23 cellular contexts compared by ENCODE assay signal in the genomic region with DNA sequence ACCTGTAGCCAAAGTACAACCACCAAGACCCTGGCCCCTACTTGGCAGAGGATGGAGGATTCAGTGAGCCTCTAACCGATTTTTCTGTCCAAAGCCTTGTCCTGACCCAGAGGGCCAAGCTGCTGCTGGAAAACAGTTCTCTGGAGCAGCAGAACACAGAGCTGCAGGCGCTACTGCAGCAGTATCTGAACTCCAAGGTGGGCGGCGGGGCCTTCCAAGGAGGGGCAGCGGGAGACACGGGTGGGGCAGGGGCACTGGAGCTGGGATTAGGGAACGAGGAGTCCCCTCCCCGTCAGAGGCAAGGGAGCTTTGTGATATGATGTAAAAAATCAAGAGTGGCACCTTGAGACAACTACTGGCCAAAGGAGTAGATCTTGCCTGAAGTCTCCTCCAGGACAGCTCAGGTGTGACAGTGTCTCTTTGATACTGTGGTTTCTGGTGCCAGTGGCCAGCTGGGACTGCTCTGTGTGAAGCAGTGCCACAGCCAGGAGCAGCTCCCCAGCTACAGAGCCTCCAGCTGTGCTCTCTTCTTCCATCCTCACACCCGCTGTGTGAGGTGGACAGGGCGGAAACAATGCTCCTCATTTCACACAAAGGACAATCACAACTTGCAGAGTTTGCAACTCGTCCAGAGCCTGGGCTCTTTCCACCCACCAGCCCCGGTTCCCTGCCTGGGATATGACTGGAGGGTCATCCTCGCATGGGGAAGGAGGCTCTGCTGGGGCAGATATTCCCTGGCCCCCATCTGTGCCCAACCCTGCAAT. TPM values are rescaled to one million over a fixed set of nuclear protein-coding genes. Genes with fewer than 3 reads are reported as not detected.
A peak's percentile ranks its signal among the peaks of the same experiment; 100 is the strongest.
DNase-seq lines count a peak whose midpoint lies in the region; ATAC-seq and TF ChIP-seq lines count a peak whose summit lies in the region.
"Had no signal": no experiment of that assay in that cellular context is flagged by ENCODE, and none has a peak within 500 bp of the region (broad histone marks: within the 10 kb centered on the region; RNA-seq: fewer than 3 reads in every experiment).

No MANE protein-coding gene starts in this region.

- CTCF ChIA-PET in naive thymus-derived CD4-positive, alpha-beta T cell (lab: Charles Lee) = no interaction called here

- H3K4me2 ChIP-seq in BLaER1 = peak overlapping the region; percentile 59

- H3K9ac ChIP-seq in BLaER1 (0 out of 2 replicates have a peak overlapping the region, but pooled peaks have one; percentile 9), endodermal cell (ENCODE audit: extremely low read depth, low read length, poor library complexity, severe bottlenecking) (no peak overlapping the region)
- H3K9ac ChIP-seq: GM23248 had no signal

- H3K36me3 Mint-ChIP-seq in endodermal cell (ENCODE audit: low read depth) = no peaks in the 10 kb centered on the region
- H3K36me3 Mint-ChIP-seq in naive thymus-derived CD4-positive, alpha-beta T cell = no peaks in the 10 kb centered on the region
- H3K36me3 Mint-ChIP-seq: activated naive CD8-positive, alpha-beta T cell treated with anti-CD3 and anti-CD28 coated beads for 36 hours; naive B cell had no signal

- no peaks in the 10 kb centered on the region for H3K36me3 ChIP-seq in BLaER1
- no peaks in the 10 kb centered on the region for H3K36me3 ChIP-seq in endodermal cell (ENCODE audit: control insufficient read depth, insufficient read depth, low read length)
- H3K36me3 ChIP-seq in naive thymus-derived CD4-positive, alpha-beta T cell (ENCODE audit: control insufficient read depth in 2 of 3, insufficient read depth in 3 of 3, low read length in 3 of 3) = no peaks in the 10 kb centered on the region
- H3K36me3 ChIP-seq in psoas muscle (ENCODE audit: insufficient read depth in 1 of 2, low read depth in 1 of 2) = no peaks in the 10 kb centered on the region
- H3K36me3 ChIP-seq: colonic mucosa, ovary, thoracic aorta had no signal

- TF ChIP-seq CTCF in HL-60 (IDR thresholded peaks at IDR 0.05; ENCODE audit: insufficient read depth, low read length) (no peak), endodermal cell (conservative IDR thresholded peaks at IDR 0.05) (no peak), psoas muscle (IDR thresholded peaks at IDR 0.05) (no peak), GM13976 (IDR thresholded peaks at IDR 0.05; ENCODE audit: borderline replicate concordance, control extremely low read depth, extremely low read depth, insufficient read depth, missing control alignments) (no peak)

- ATAC-seq in naive thymus-derived CD4-positive, alpha-beta T cell = peak; percentile 39
- no peak for ATAC-seq in HG03354 (IDR thresholded peaks at IDR 0.05; ENCODE audit: poor library complexity, severe bottlenecking, unreplicated experiment)
- no peak for ATAC-seq in GM18519 (IDR thresholded peaks at IDR 0.05; ENCODE audit: low FRiP score, unreplicated experiment)
- ATAC-seq in psoas muscle = no peak

- no peak overlapping the region for H3K4me3 Mint-ChIP-seq in endodermal cell
- no peak overlapping the region for H3K4me3 Mint-ChIP-seq in naive thymus-derived CD4-positive, alpha-beta T cell
- H3K4me3 Mint-ChIP-seq: activated naive CD8-positive, alpha-beta T cell treated with anti-CD3 and anti-CD28 coated beads for 36 hours; naive B cell had no signal

- H3K27ac ChIP-seq in BLaER1 (peak overlapping the region; percentile 42; the same call in 1 of the 2 replicates), HL-60 (replicated peaks) (peak overlapping the region; percentile 58), endodermal cell (ENCODE audit: low read depth, low read length) (no peak overlapping the region), psoas muscle (no peak overlapping the region)
- no peak overlapping the region for H3K27ac ChIP-seq in naive thymus-derived CD4-positive, alpha-beta T cell (ENCODE audit: low read depth, low read length)
- H3K27ac ChIP-seq: body of pancreas, colonic mucosa, GM23248, ovary, thoracic aorta had no signal

- peaks cover 34% of the 10 kb centered on the region for H3K4me1 ChIP-seq in BLaER1
- peaks cover 5% of the 10 kb centered on the region for H3K4me1 ChIP-seq in endodermal cell (ENCODE audit: control insufficient read depth, insufficient read depth, low read length)
- no peaks in the 10 kb centered on the region for H3K4me1 ChIP-seq in naive thymus-derived CD4-positive, alpha-beta T cell (ENCODE audit: control insufficient read depth in 2 of 2, insufficient read depth in 2 of 2, low read length in 2 of 2)
- H3K4me1 ChIP-seq in psoas muscle = no peaks in the 10 kb centered on the region
- H3K4me1 ChIP-seq: body of pancreas, colonic mucosa had no signal

- H3K9me3 ChIP-seq in BLaER1 (no peaks in the 10 kb centered on the region), endodermal cell (ENCODE audit: control insufficient read depth, low read length) (no peaks in the 10 kb centered on the region), psoas muscle (no peaks in the 10 kb centered on the region)
- no peaks in the 10 kb centered on the region for H3K9me3 ChIP-seq in naive thymus-derived CD4-positive, alpha-beta T cell (ENCODE audit: control insufficient read depth in 2 of 3, low read length in 3 of 3)
- H3K9me3 ChIP-seq: body of pancreas, colonic mucosa, ovary, thoracic aorta had no signal

- peaks cover 8% of the 10 kb centered on the region for H3K27me3 Mint-ChIP-seq in endodermal cell (ENCODE audit: insufficient read depth)
- H3K27me3 Mint-ChIP-seq in naive thymus-derived CD4-positive, alpha-beta T cell = peaks cover 0 to 12% (median 0%) of the 10 kb centered on the region in 5 donors
- H3K27me3 Mint-ChIP-seq: activated naive CD8-positive, alpha-beta T cell treated with anti-CD3 and anti-CD28 coated beads for 36 hours had no signal

- no peaks in the 10 kb centered on the region for H3K9me3 Mint-ChIP-seq in endodermal cell
- no peaks in the 10 kb centered on the region for H3K9me3 Mint-ChIP-seq in naive thymus-derived CD4-positive, alpha-beta T cell
- H3K9me3 Mint-ChIP-seq: activated naive CD8-positive, alpha-beta T cell treated with anti-CD3 and anti-CD28 coated beads for 36 hours had no signal

- no peaks in the 10 kb centered on the region for H4K20me1 ChIP-seq in BLaER1

- no peak overlapping the region for H3K27ac Mint-ChIP-seq in endodermal cell
- H3K27ac Mint-ChIP-seq in naive thymus-derived CD4-positive, alpha-beta T cell = no peak overlapping the region
- H3K27ac Mint-ChIP-seq: activated naive CD8-positive, alpha-beta T cell treated with anti-CD3 and anti-CD28 coated beads for 36 hours; naive B cell had no signal

- H3K4me1 Mint-ChIP-seq in endodermal cell = peaks cover 9% of the 10 kb centered on the region
- peaks cover 0 to 2% (median 0%) of the 10 kb centered on the region in 7 donors for H3K4me1 Mint-ChIP-seq in naive thymus-derived CD4-positive, alpha-beta T cell
- H3K4me1 Mint-ChIP-seq: activated naive CD8-positive, alpha-beta T cell treated with anti-CD3 and anti-CD28 coated beads for 36 hours; naive B cell had no signal

- 85 to 88% methylated on average over 12 to 13 of the region's 13 CpGs for WGBS in endodermal cell (ENCODE audit: insufficient coverage in 1 of 2, insufficient read length in 1 of 2), 2 experiments
- WGBS in psoas muscle, 3 donors = 71 to 76% (median 76%) methylated on average over 13 of the region's 13 CpGs

- no peak overlapping the region for H3K4me3 ChIP-seq in BLaER1
- no peak overlapping the region for H3K4me3 ChIP-seq in HL-60 (replicated peaks; ENCODE audit: insufficient read depth, low read length)
- H3K4me3 ChIP-seq in endodermal cell (ENCODE audit: low read length) = no peak overlapping the region
- H3K4me3 ChIP-seq in naive thymus-derived CD4-positive, alpha-beta T cell (ENCODE audit: low read length) = no peak overlapping the region
- no peak overlapping the region for H3K4me3 ChIP-seq in psoas muscle
- H3K4me3 ChIP-seq: body of pancreas, colonic mucosa, GM23248, ovary, thoracic aorta had no signal

- DNase-seq in HL-60 (ENCODE audit: low read depth in 1 of 2, low spot score in 1 of 2) = no peak
- DNase-seq in endodermal cell = peak; percentile 54
- DNase-seq in naive thymus-derived CD4-positive, alpha-beta T cell = no peak
- DNase-seq in psoas muscle = no peak
- DNase-seq in GM13976 (ENCODE audit: low spot score) = no peak
- DNase-seq: ACHN; activated CD8-positive, alpha-beta memory T cell treated with anti-CD3 and anti-CD28 coated beads for 24 hours; activated naive CD8-positive, alpha-beta T cell treated with anti-CD3 and anti-CD28 coated beads for 36 hours; GM23248; Karpas-422; naive B cell; NCI-H2029 treated with DMSO at 0.1 percent for 48 hours; NCI-H446 treated with DMSO at 0.1 percent for 48 hours; T1000 had no signal

- in situ Hi-C loops in GM13976 (cut with MboI; ENCODE audit: low sequenced_read_pairs, unreplicated experiment) = no loop called here

- intact Hi-C loops in naive thymus-derived CD4-positive, alpha-beta T cell (cut with micrococcal nuclease) = no loop called here
- intact Hi-C loops in psoas muscle (cut with DNase I) = no loop called here

- no peaks in the 10 kb centered on the region for H3K27me3 ChIP-seq in BLaER1
- H3K27me3 ChIP-seq in HL-60 (ENCODE audit: insufficient read depth, poor library complexity, severe bottlenecking) = no peaks in the 10 kb centered on the region
- H3K27me3 ChIP-seq in endodermal cell (ENCODE audit: control insufficient read depth, insufficient read depth, low read length, poor library complexity, severe bottlenecking) = no peaks in the 10 kb centered on the region
- no peaks in the 10 kb centered on the region for H3K27me3 ChIP-seq in naive thymus-derived CD4-positive, alpha-beta T cell (ENCODE audit: control insufficient read depth in 2 of 2, insufficient read depth in 2 of 2, low read length in 2 of 2)
- no peaks in the 10 kb centered on the region for H3K27me3 ChIP-seq in psoas muscle (ENCODE audit: insufficient read depth in 3 of 3, low read length in 2 of 3)
- H3K27me3 ChIP-seq: body of pancreas, colonic mucosa, ovary had no signal

- POLR2A ChIA-PET in naive thymus-derived CD4-positive, alpha-beta T cell (lab: Charles Lee) = no interaction called here

RNA-seq across cellular contexts. Expression of a gene that starts 22.7 kb away (rescaled TPM):
- total RNA-seq in endodermal cell (1 to 10 TPM; 1.1 to 1.2 TPM), psoas muscle (1 to 10 TPM in 2 of 4 donors, under 1 TPM in 2; 0.34 to 2.2 (median 1.1) TPM)
- 0.75 TPM for polyA plus RNA-seq in endodermal cell (2013, experiment 1 of 2)
- 0.37 TPM for polyA plus RNA-seq in endodermal cell (2013, experiment 2 of 2)
- total RNA-seq in naive thymus-derived CD4-positive, alpha-beta T cell = 10 to 100 TPM in 1 of 5 experiments, under 1 TPM in 3, not detected in 1; 0.16 to 14.8 (median 0.71) TPM
- polyA plus RNA-seq in naive thymus-derived CD4-positive, alpha-beta T cell = under 1 TPM in 1 of 2 donors, not detected in 1; 0.22 TPM
- polyA plus RNA-seq in psoas muscle = under 1 TPM; 0.14 to 0.16 (median 0.14) TPM
- total RNA-seq: colonic mucosa, HT1080 had no signal

RNA-seq across cellular contexts. Expression of a gene that starts 53.5 kb away (rescaled TPM):
- total RNA-seq in endodermal cell (under 1 TPM; 0.33 to 0.48 TPM), psoas muscle (under 1 TPM in 2 of 4 donors, not detected in 2; 0.10 to 0.15 TPM)
- 1.0 TPM for polyA plus RNA-seq in endodermal cell (2013, experiment 1 of 2)
- polyA plus RNA-seq in endodermal cell (2013, experiment 2 of 2) = 0.91 TPM
- total RNA-seq in naive thymus-derived CD4-positive, alpha-beta T cell = under 1 TPM in 1 of 5 experiments, not detected in 4; 0.29 TPM
- polyA plus RNA-seq in naive thymus-derived CD4-positive, alpha-beta T cell = not detected
- under 1 TPM in 2 of 3 donors, not detected in 1; 0.04 to 0.06 TPM for polyA plus RNA-seq in psoas muscle
- total RNA-seq: activated naive CD8-positive, alpha-beta T cell treated with anti-CD3 and anti-CD28 coated beads for 36 hours; body of pancreas; colonic mucosa; G401; GM23248; HT1080; thoracic aorta had no signal
- polyA plus RNA-seq: GM23248 had no signal

Comparison
In these comparisons a context has a peak if more than half of its experiments do, and no peak if none do; other contexts are left out.
1. H3K27ac ChIP-seq: peak in BLaER1 (single experiment) and HL-60 (single experiment); none in endodermal cell (single experiment), naive thymus-derived CD4-positive, alpha-beta T cell (single experiment) and psoas muscle (single experiment).